ENCODE assay signal across 23 cellular contexts in genomic region chr6:167663784-167664432, GRCh38.
DNase-seq lines count a peak whose midpoint lies in the region; ATAC-seq and TF ChIP-seq lines count a peak whose summit lies in the region.
"Had no signal": no experiment of that assay in that cellular context is flagged by ENCODE, and none has a peak within 500 bp of the region (broad histone marks: within the 10 kb centered on the region; RNA-seq: fewer than 3 reads in every experiment).

No MANE protein-coding gene starts in this region.

- H3K36me3 ChIP-seq in stomach: no peaks in the 10 kb centered on the region
- H3K36me3 ChIP-seq: SJCRH30 had no signal

- no peak for ATAC-seq in HG02981 (IDR thresholded peaks at IDR 0.05; ENCODE audit: unreplicated experiment)
- no peak for ATAC-seq in activated CD4-positive, CD25-positive, alpha-beta regulatory T cell treated with anti-CD3 and anti-CD28 coated beads, Interleukin-2, amount 50 U/mL, for 24 hours
- ATAC-seq: GM12878, Panc1 had no signal

- no peak overlapping the region for H3K4me3 ChIP-seq in stomach
- H3K4me3 ChIP-seq: GM12878, GM23248, SJCRH30 had no signal

- H3K27me3 Mint-ChIP-seq in brain (peaks cover 4% of the 10 kb centered on the region), nephron (ENCODE audit: low read depth) (peaks cover 9% of the 10 kb centered on the region)
- H3K27me3 Mint-ChIP-seq: CD4-positive, CD25-positive, alpha-beta regulatory T cell had no signal

- H3K4me1 Mint-ChIP-seq in brain (peaks cover 81% of the 10 kb centered on the region), nephron (peaks cover 63% of the 10 kb centered on the region)
- H3K4me1 Mint-ChIP-seq: CD4-positive, CD25-positive, alpha-beta regulatory T cell had no signal

- TF ChIP-seq CTCF in brain (conservative IDR thresholded peaks at IDR 0.05): no peak
- no peak for TF ChIP-seq CTCF in nephron (IDR thresholded peaks at IDR 0.05; ENCODE audit: unreplicated experiment in 3 of 3)
- no peak for TF ChIP-seq CTCF in stomach (IDR thresholded peaks at IDR 0.05)

- TF ChIP-seq EP300 in stomach (IDR thresholded peaks at IDR 0.05): no peak

- H3K36me3 Mint-ChIP-seq in brain (no peaks in the 10 kb centered on the region), nephron (ENCODE audit: low read depth) (no peaks in the 10 kb centered on the region)
- H3K36me3 Mint-ChIP-seq: CD4-positive, CD25-positive, alpha-beta regulatory T cell had no signal

- TF ChIP-seq POLR2A in stomach (IDR thresholded peaks at IDR 0.05): no peak

- DNase-seq in head of caudate nucleus (peak in 30 of 42 donors; percentile 33 to 78 (median 50)), stomach (peak; percentile 66), RKO (ENCODE audit: low spot score) (no peak)
- DNase-seq: CD4-positive, CD25-positive, alpha-beta regulatory T cell; DMS79 treated with DMSO at 0.1 percent for 48 hours; GM23248; H9; Karpas-422; MV-4-11; NCI-H1105 treated with DMSO at 0.1 percent for 48 hours; NCI-H2029 treated with DMSO at 0.1 percent for 48 hours; NCI-H2171; NCI-H345; NCI-H524; NCI-H774; NK-92 treated with Interleukin-12 subunit alpha and Interleukin-12 subunit beta, amount 100 ng/mL, for 24 hours; SJCRH30 had no signal

- H3K27ac Mint-ChIP-seq in brain (peak overlapping the region in 4 of 5 experiments; percentile 45 to 90 (median 69)), nephron (peak overlapping the region in 2 of 3 experiments; percentile 21 to 87)
- H3K27ac Mint-ChIP-seq: CD4-positive, CD25-positive, alpha-beta regulatory T cell; H9 had no signal

- H3K9me3 Mint-ChIP-seq in brain (peaks cover 0 to 5% (median 0%) of the 10 kb centered on the region in 5 experiments), nephron (no peaks in the 10 kb centered on the region)
- H3K9me3 Mint-ChIP-seq: H9 had no signal

- no peaks in the 10 kb centered on the region for H3K27me3 ChIP-seq in stomach
- H3K27me3 ChIP-seq: SJCRH30 had no signal

- WGBS in stomach, 5 donors: 54 to 71% (median 63%) methylated on average over 24 of the region's 24 CpGs

- H3K4me3 Mint-ChIP-seq in brain (peak overlapping the region in 1 of 5 experiments; percentile 51), nephron (no peak overlapping the region)
- H3K4me3 Mint-ChIP-seq: CD4-positive, CD25-positive, alpha-beta regulatory T cell; H9 had no signal

- H3K4me1 ChIP-seq in stomach: peaks cover 0 to 36% (median 31%) of the 10 kb centered on the region in 4 donors
- H3K4me1 ChIP-seq: SJCRH30 had no signal

- H3K27ac ChIP-seq in stomach: peak overlapping the region in 1 of 5 donors; percentile 28
- H3K27ac ChIP-seq: GM23248, SJCRH30 had no signal

- intact Hi-C loops in head of caudate nucleus (cut with DNase I): no loop called here
- intact Hi-C loops in stomach (cut with DNase I; ENCODE audit: low total_unique reads): no loop called here

- H3K9me3 ChIP-seq in stomach: no peaks in the 10 kb centered on the region
- H3K9me3 ChIP-seq: SJCRH30 had no signal
